17 cellular contexts compared by ENCODE assay signal in the genomic region with DNA sequence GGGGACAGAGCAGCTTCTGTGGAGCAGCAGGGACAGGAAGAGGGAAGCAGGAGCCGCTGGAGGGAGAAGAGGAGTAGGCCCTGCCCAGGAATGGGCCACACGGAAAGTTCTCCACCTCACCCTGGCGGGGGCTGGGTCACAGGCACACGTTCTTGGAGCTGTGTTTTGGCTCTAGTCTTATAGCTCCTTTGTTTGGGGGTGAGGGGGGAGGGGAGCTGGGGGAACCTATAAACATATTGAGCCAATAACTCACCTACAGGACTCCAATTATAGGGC.
DNase-seq lines count a peak whose midpoint lies in the region; ATAC-seq, FAIRE-seq and TF ChIP-seq lines count a peak whose summit lies in the region.
"Had no signal": no experiment of that assay in that cellular context is flagged by ENCODE, and none has a peak within 500 bp of the region (broad histone marks: within the 10 kb centered on the region; RNA-seq: fewer than 3 reads in every experiment).

No MANE protein-coding gene starts in this region.

- H4K20me1 ChIP-seq in HCT116 (ENCODE audit: insufficient read depth), result no peaks in the 10 kb centered on the region
- no peaks in the 10 kb centered on the region for H4K20me1 ChIP-seq in keratinocyte (ENCODE audit: control insufficient read depth, extremely low read depth, insufficient read depth, low read length)

- intact Hi-C loops in HCT116 (cut with micrococcal nuclease), result no loop called here
- intact Hi-C loops in CD8-positive, alpha-beta T cell (cut with DNase I, micrococcal nuclease), result no loop called here
- intact Hi-C loops in activated CD4-positive, alpha-beta T cell treated with anti-CD3 and anti-CD28 coated beads for 36 hours (cut with DNase I, micrococcal nuclease), result loop anchor here (2.0 to 10.0 kb wide), 10 partner anchors 79 to 615 kb away; a partner anchor contains a TSS

- H2AFZ ChIP-seq in HCT116 (ENCODE audit: low read depth, low read length, poor library complexity, severe bottlenecking), result no peak overlapping the region
- no peak overlapping the region for H2AFZ ChIP-seq in keratinocyte (ENCODE audit: control insufficient read depth, low read length)

- dilution Hi-C loops in keratinocyte (cut with MboI; ENCODE audit: extremely low pct_ligation_motif_present, low sequenced_read_pairs), result no loop called here

- no peak for TF ChIP-seq RAD21 in HCT116 (IDR thresholded peaks at IDR 0.05; ENCODE audit: low read depth)

- H3K4me1 Mint-ChIP-seq in CD8-positive, alpha-beta T cell (ENCODE audit: low read depth), result peaks cover 16% of the 10 kb centered on the region
- H3K4me1 Mint-ChIP-seq in activated CD4-positive, alpha-beta T cell treated with anti-CD3 and anti-CD28 coated beads for 36 hours, result peaks cover 37% of the 10 kb centered on the region

- POLR2A ChIA-PET in HCT116 (lab: Charles Lee), result no interaction called here
- POLR2A ChIA-PET in CD8-positive, alpha-beta T cell (lab: Charles Lee), result no interaction called here
- POLR2A ChIA-PET in activated CD4-positive, alpha-beta T cell treated with anti-CD3 and anti-CD28 coated beads for 36 hours (lab: Charles Lee), result no interaction called here

- TF ChIP-seq POLR2A in HCT116 (IDR thresholded peaks at IDR 0.05; ENCODE audit: borderline replicate concordance, extremely low read depth, insufficient read depth, insufficient read length), result no peak

- no peaks in the 10 kb centered on the region for H3K9me2 ChIP-seq in HCT116 (ENCODE audit: insufficient read depth)
- H3K9me2 ChIP-seq: SK-N-SH had no signal

- no peak overlapping the region for H3K27ac Mint-ChIP-seq in CD8-positive, alpha-beta T cell
- no peak overlapping the region for H3K27ac Mint-ChIP-seq in activated CD4-positive, alpha-beta T cell treated with anti-CD3 and anti-CD28 coated beads for 36 hours
- H3K27ac Mint-ChIP-seq: activated CD8-positive, alpha-beta memory T cell treated with anti-CD3 and anti-CD28 coated beads, Interleukin-2, amount 10 ng/mL, durations not matched to agents 7 days and 5 days; B cell had no signal

- BruUV-seq in HCT116 (replicated peaks; lab: Mats Ljungman, UMichigan), result no TSS peak

- H3K27ac ChIP-seq in HCT116 (ENCODE audit: low read depth, low read length), result peak overlapping the region; percentile 42; the same call in 1 of the 2 replicates
- peak overlapping the region; percentile 57 for H3K27ac ChIP-seq in SJSA1
- peak overlapping the region; percentile 84 for H3K27ac ChIP-seq in keratinocyte (ENCODE audit: control insufficient read depth, insufficient read depth, low read length)
- H3K27ac ChIP-seq in skin epidermis, result peak overlapping the region in 11 of 21 experiments; percentile 1 to 60 (median 25)
- H3K27ac ChIP-seq in CD8-positive, alpha-beta T cell (ENCODE audit: low read depth, low read length), result no peak overlapping the region

- RAD21 ChIA-PET in HCT116 (lab: Charles Lee; ENCODE audit: low non-redundant PET in 1 of 2, low total read pairs in 2 of 2, uncharacterized antibody in 2 of 2, unreplicated experiment in 2 of 2), result no interaction called here

- no peak for TF ChIP-seq CTCF in HCT116 (IDR thresholded peaks at IDR 0.05 in 2 of 3, conservative IDR thresholded peaks at IDR 0.05 in 1 of 3; ENCODE audit: borderline replicate concordance in 1 of 3, insufficient read depth in 1 of 3, low read depth in 2 of 3, low read length in 2 of 3)
- no peak for TF ChIP-seq CTCF in keratinocyte (optimal IDR thresholded peaks at IDR 0.05 in 1 of 3, IDR thresholded peaks at IDR 0.05 in 1 of 3, conservative IDR thresholded peaks at IDR 0.05 in 1 of 3; ENCODE audit: extremely low read depth in 1 of 3, insufficient read depth in 2 of 3, low read length in 3 of 3)
- TF ChIP-seq CTCF in CD8-positive, alpha-beta T cell (IDR thresholded peaks at IDR 0.05), result no peak

- H3K9ac ChIP-seq in HCT116 (ENCODE audit: low read length), result peak overlapping the region; percentile 11; the same call in 1 of the 2 replicates
- peak overlapping the region; percentile 36 for H3K9ac ChIP-seq in keratinocyte (ENCODE audit: control insufficient read depth, extremely low read depth, insufficient read depth, low read length)
- H3K9ac ChIP-seq: SK-N-SH had no signal

- H3K9me1 ChIP-seq in keratinocyte (ENCODE audit: control insufficient read depth, extremely low read depth, insufficient read depth, low read length), result no peaks in the 10 kb centered on the region

- H3K4me1 ChIP-seq in HCT116 (ENCODE audit: control insufficient read depth in 1 of 2, insufficient read depth in 2 of 2, low read length in 2 of 2) (peaks cover 11 to 34% of the 10 kb centered on the region in 2 experiments; a peak in 3 of 4 replicates), SJSA1 (replicated peaks) (peaks cover 14% of the 10 kb centered on the region), keratinocyte (ENCODE audit: control insufficient read depth, extremely low read depth, insufficient read depth, low read length) (peaks cover 41% of the 10 kb centered on the region)
- peaks cover 16% of the 10 kb centered on the region for H3K4me1 ChIP-seq in CD8-positive, alpha-beta T cell (ENCODE audit: insufficient read depth, low read length)

- FAIRE-seq in keratinocyte (lab: Jason Lieb, UNC), result no peak

- H3K36me3 Mint-ChIP-seq in CD8-positive, alpha-beta T cell, result no peaks in the 10 kb centered on the region
- no peaks in the 10 kb centered on the region for H3K36me3 Mint-ChIP-seq in activated CD4-positive, alpha-beta T cell treated with anti-CD3 and anti-CD28 coated beads for 36 hours (ENCODE audit: low read depth)
- H3K36me3 Mint-ChIP-seq: activated CD8-positive, alpha-beta memory T cell treated with anti-CD3 and anti-CD28 coated beads, Interleukin-2, amount 10 ng/mL, durations not matched to agents 7 days and 5 days had no signal

- no peak for DNase-seq in HCT116 (ENCODE audit: low read depth, low spot score)
- no peak for DNase-seq in SJSA1 (ENCODE audit: low read depth in 1 of 2, low spot score in 2 of 2)
- DNase-seq in keratinocyte (ENCODE audit: low read depth, low spot score), result no peak
- no peak for DNase-seq in CD8-positive, alpha-beta T cell
- no peak for DNase-seq in activated CD4-positive, alpha-beta T cell treated with anti-CD3 and anti-CD28 coated beads for 36 hours
- DNase-seq in GOT3 (lab: John Stamatoyannopoulos, UW), result no peak
- DNase-seq: activated CD8-positive, alpha-beta memory T cell treated with anti-CD3 and anti-CD28 coated beads, Interleukin-2, amount 10 ng/mL, durations not matched to agents 7 days and 5 days; GDM1; Kasumi-1; NCI-H1105 treated with DMSO at 0.1 percent for 48 hours; NCI-H524; SK-N-SH; stimulated activated CD4-positive, alpha-beta T cell treated with anti-CD3 and anti-CD28 coated beads, Interleukin-2, amount 100 ng/mL, for 24 hours had no signal

- CTCF ChIA-PET in HCT116 (lab: Charles Lee), result no interaction called here
- CTCF ChIA-PET in CD8-positive, alpha-beta T cell (lab: Charles Lee), result no interaction called here
- CTCF ChIA-PET in activated CD4-positive, alpha-beta T cell treated with anti-CD3 and anti-CD28 coated beads for 36 hours (lab: Charles Lee), result no interaction called here

- H3K79me2 ChIP-seq in HCT116 (ENCODE audit: insufficient read depth, low read length), result no peaks in the 10 kb centered on the region
- no peaks in the 10 kb centered on the region for H3K79me2 ChIP-seq in keratinocyte (ENCODE audit: control insufficient read depth, insufficient read depth, low read length)

- H3K36me3 ChIP-seq in HCT116 (ENCODE audit: control insufficient read depth in 1 of 2, insufficient read depth in 2 of 2, low read length in 2 of 2) (no peaks in the 10 kb centered on the region), SJSA1 (no peaks in the 10 kb centered on the region), keratinocyte (ENCODE audit: control insufficient read depth in 2 of 2, extremely low read depth in 1 of 2, insufficient read depth in 2 of 2, low read length in 2 of 2) (no peaks in the 10 kb centered on the region)
- H3K36me3 ChIP-seq in CD8-positive, alpha-beta T cell (ENCODE audit: insufficient read depth, low read length), result no peaks in the 10 kb centered on the region

- H3K9me3 ChIP-seq in HCT116 (ENCODE audit: control insufficient read depth in 1 of 2, insufficient read depth in 1 of 2, low read depth in 1 of 2, low read length in 2 of 2) (peaks cover 0 to 8% of the 10 kb centered on the region in 2 experiments; a peak in 1 of 4 replicates), SJSA1 (replicated peaks) (no peaks in the 10 kb centered on the region; the same call in 1 of the 2 replicates), keratinocyte (ENCODE audit: control insufficient read depth, low read depth, low read length) (peaks cover 16% of the 10 kb centered on the region)
- H3K9me3 ChIP-seq in CD8-positive, alpha-beta T cell (ENCODE audit: low read length), result no peaks in the 10 kb centered on the region
- H3K9me3 ChIP-seq: SK-N-SH had no signal

- H3K27me3 ChIP-seq in HCT116 (ENCODE audit: insufficient read depth, low read length), result no peaks in the 10 kb centered on the region
- H3K27me3 ChIP-seq in SJSA1 (replicated peaks), result no peaks in the 10 kb centered on the region
- no peaks in the 10 kb centered on the region for H3K27me3 ChIP-seq in keratinocyte (ENCODE audit: control insufficient read depth, extremely low read depth, insufficient read depth, low read length)
- no peaks in the 10 kb centered on the region for H3K27me3 ChIP-seq in CD8-positive, alpha-beta T cell (ENCODE audit: insufficient read depth, low read length)

- H3K9me3 Mint-ChIP-seq in CD8-positive, alpha-beta T cell, result no peaks in the 10 kb centered on the region
- H3K9me3 Mint-ChIP-seq in activated CD4-positive, alpha-beta T cell treated with anti-CD3 and anti-CD28 coated beads for 36 hours (ENCODE audit: low read depth), result no peaks in the 10 kb centered on the region
- H3K9me3 Mint-ChIP-seq: central memory CD8-positive, alpha-beta T cell had no signal

- H3K4me3 Mint-ChIP-seq in CD8-positive, alpha-beta T cell, result no peak overlapping the region
- H3K4me3 Mint-ChIP-seq in activated CD4-positive, alpha-beta T cell treated with anti-CD3 and anti-CD28 coated beads for 36 hours, result no peak overlapping the region
- H3K4me3 Mint-ChIP-seq: activated CD8-positive, alpha-beta memory T cell treated with anti-CD3 and anti-CD28 coated beads, Interleukin-2, amount 10 ng/mL, durations not matched to agents 7 days and 5 days; B cell; central memory CD8-positive, alpha-beta T cell had no signal

- no peaks in the 10 kb centered on the region for H3K27me3 Mint-ChIP-seq in CD8-positive, alpha-beta T cell (ENCODE audit: low read depth)
- H3K27me3 Mint-ChIP-seq in activated CD4-positive, alpha-beta T cell treated with anti-CD3 and anti-CD28 coated beads for 36 hours, result no peaks in the 10 kb centered on the region
- H3K27me3 Mint-ChIP-seq: activated CD8-positive, alpha-beta memory T cell treated with anti-CD3 and anti-CD28 coated beads, Interleukin-2, amount 10 ng/mL, durations not matched to agents 7 days and 5 days; central memory CD8-positive, alpha-beta T cell had no signal

- ATAC-seq in HCT116, result no peak
- no peak for ATAC-seq in CD8-positive, alpha-beta T cell
- ATAC-seq in GM18511 (IDR thresholded peaks at IDR 0.05; ENCODE audit: unreplicated experiment), result no peak
- no peak for ATAC-seq in activated CD4-positive, alpha-beta T cell treated with anti-CD3 and anti-CD28 coated beads for 36 hours

- H3K4me2 ChIP-seq in HCT116 (ENCODE audit: low read length), result peak overlapping the region; percentile 54
- H3K4me2 ChIP-seq in keratinocyte (ENCODE audit: control insufficient read depth, extremely low read depth, insufficient read depth, low read depth, low read length), result peak overlapping the region; percentile 6
- H3K4me2 ChIP-seq: SK-N-SH had no signal

- H3K4me3 ChIP-seq in HCT116 (replicated peaks in 1 of 2; ENCODE audit: low read depth in 1 of 2, low read length in 2 of 2) (peak overlapping the region in 1 of 2 experiments; percentile 7; a peak in 1 of 4 replicates), SJSA1 (no peak overlapping the region), keratinocyte (ENCODE audit: control insufficient read depth in 2 of 3, extremely low read depth in 1 of 3, insufficient read depth in 2 of 3, low read depth in 1 of 3, low read length in 3 of 3) (no peak overlapping the region), skin epidermis (no peak overlapping the region)
- no peak overlapping the region for H3K4me3 ChIP-seq in CD8-positive, alpha-beta T cell (ENCODE audit: low read depth, low read length)

Comparison
In these comparisons a context has a peak if more than half of its experiments do, and no peak if none do; other contexts are left out.
1. intact Hi-C loops: an anchor here in activated CD4-positive, alpha-beta T cell treated with anti-CD3 and anti-CD28 coated beads for 36 hours (2.0 to 10.0 kb wide); none called in HCT116 and CD8-positive, alpha-beta T cell.